Comparison of ENCODE assay signal across 28 cellular contexts in the genomic region with DNA sequence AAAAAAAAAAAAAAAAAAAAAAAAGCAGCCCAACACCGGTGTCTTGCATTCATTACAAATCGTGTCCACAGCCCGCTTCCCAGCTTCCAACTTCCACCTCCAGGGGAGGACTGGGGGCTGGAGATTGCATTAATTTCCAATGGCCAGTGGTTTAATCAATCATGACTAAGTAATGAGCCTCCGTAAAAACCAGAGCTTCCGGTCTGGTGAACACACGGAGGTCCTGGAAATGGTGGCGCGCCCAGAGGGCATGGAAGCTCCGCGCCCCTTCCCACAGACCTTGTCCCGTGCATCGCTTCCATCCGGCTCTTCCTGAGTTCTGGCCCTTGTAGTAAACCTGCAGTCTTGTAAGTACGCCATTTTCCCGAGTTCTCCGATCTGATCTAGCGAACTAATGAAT.
"Had no signal": no experiment of that assay in that cellular context is flagged by ENCODE, and none has a peak within 500 bp of the region (broad histone marks: within the 10 kb centered on the region; RNA-seq: fewer than 3 reads in every experiment).

No MANE protein-coding gene starts in this region.

- H3K9me3 ChIP-seq: esophagus muscularis mucosa, gastroesophageal sphincter had no signal

- H3K36me3 Mint-ChIP-seq: activated naive CD4-positive, alpha-beta T cell treated with anti-CD3 and anti-CD28 coated beads, Interleukin-2, amount 10 ng/mL, durations not matched to agents 7 days and 5 days; activated naive CD4-positive, alpha-beta T cell treated with anti-CD3 and anti-CD28 coated beads, Interleukin-2, amount 50 U/mL, for 72 hours; activated naive CD8-positive, alpha-beta T cell treated with anti-CD3 and anti-CD28 coated beads, Interleukin-2, amount 10 ng/mL, durations not matched to agents 7 days and 5 days had no signal

- H3K4me1 Mint-ChIP-seq: activated naive CD8-positive, alpha-beta T cell treated with anti-CD3 and anti-CD28 coated beads, Interleukin-2, amount 10 ng/mL, durations not matched to agents 7 days and 5 days had no signal

- H3K4me3 ChIP-seq: esophagus muscularis mucosa, gastroesophageal sphincter had no signal

- H3K27me3 ChIP-seq: brain microvascular endothelial cell, esophagus muscularis mucosa had no signal

- H3K27ac Mint-ChIP-seq: activated CD4-positive, alpha-beta memory T cell treated with anti-CD3 and anti-CD28 coated beads, Interleukin-2, amount 10 ng/mL, durations not matched to agents 7 days and 5 days; activated CD4-positive, alpha-beta T cell treated with anti-CD3 and anti-CD28 coated beads, Interleukin-2, amount 10 ng/mL, durations not matched to agents 7 days and 5 days; activated naive CD4-positive, alpha-beta T cell treated with anti-CD3 and anti-CD28 coated beads, Interleukin-2, amount 10 ng/mL, durations not matched to agents 7 days and 5 days; activated naive CD4-positive, alpha-beta T cell treated with anti-CD3 and anti-CD28 coated beads, Interleukin-2, amount 50 U/mL, for 72 hours; activated naive CD8-positive, alpha-beta T cell treated with anti-CD3 and anti-CD28 coated beads, Interleukin-2, amount 10 ng/mL, durations not matched to agents 7 days and 5 days; activated T-cell treated with anti-CD3 and anti-CD28 coated beads, Interleukin-2, amount 50 U/mL, for 24 hours; activated T-cell treated with anti-CD3 and anti-CD28 coated beads, Interleukin-2, amount 50 U/mL, for 72 hours; effector memory CD8-positive, alpha-beta T cell had no signal

- H3K27ac ChIP-seq: brain microvascular endothelial cell, esophagus muscularis mucosa, gastroesophageal sphincter had no signal

- H3K36me3 ChIP-seq: brain microvascular endothelial cell, esophagus muscularis mucosa, gastroesophageal sphincter had no signal

- FAIRE-seq: astrocyte, bronchial epithelial cell, colon had no signal

- H3K4me3 Mint-ChIP-seq: activated CD4-positive, alpha-beta memory T cell treated with anti-CD3 and anti-CD28 coated beads, Interleukin-2, amount 10 ng/mL, durations not matched to agents 7 days and 5 days; activated CD4-positive, alpha-beta T cell treated with anti-CD3 and anti-CD28 coated beads, Interleukin-2, amount 10 ng/mL, durations not matched to agents 7 days and 5 days; activated naive CD4-positive, alpha-beta T cell treated with anti-CD3 and anti-CD28 coated beads, Interleukin-2, amount 10 ng/mL, durations not matched to agents 7 days and 5 days; activated naive CD8-positive, alpha-beta T cell treated with anti-CD3 and anti-CD28 coated beads, Interleukin-2, amount 10 ng/mL, durations not matched to agents 7 days and 5 days; activated T-cell treated with anti-CD3 and anti-CD28 coated beads, Interleukin-2, amount 50 U/mL, for 24 hours; activated T-cell treated with anti-CD3 and anti-CD28 coated beads, Interleukin-2, amount 50 U/mL, for 72 hours; effector memory CD8-positive, alpha-beta T cell had no signal

- ATAC-seq: activated naive CD4-positive, alpha-beta T cell treated with anti-CD3 and anti-CD28 coated beads, Interleukin-2, amount 50 U/mL, for 72 hours; activated T-cell treated with anti-CD3 and anti-CD28 coated beads, Interleukin-2, amount 50 U/mL, for 72 hours; effector memory CD8-positive, alpha-beta T cell; gastroesophageal sphincter had no signal

- H3K9me3 Mint-ChIP-seq: activated CD4-positive, alpha-beta memory T cell treated with anti-CD3 and anti-CD28 coated beads, Interleukin-2, amount 10 ng/mL, durations not matched to agents 7 days and 5 days; activated CD4-positive, alpha-beta T cell treated with anti-CD3 and anti-CD28 coated beads, Interleukin-2, amount 10 ng/mL, durations not matched to agents 7 days and 5 days; activated naive CD4-positive, alpha-beta T cell treated with anti-CD3 and anti-CD28 coated beads, Interleukin-2, amount 10 ng/mL, durations not matched to agents 7 days and 5 days; activated naive CD4-positive, alpha-beta T cell treated with anti-CD3 and anti-CD28 coated beads, Interleukin-2, amount 50 U/mL, for 72 hours; activated naive CD8-positive, alpha-beta T cell treated with anti-CD3 and anti-CD28 coated beads, Interleukin-2, amount 10 ng/mL, durations not matched to agents 7 days and 5 days; activated T-cell treated with anti-CD3 and anti-CD28 coated beads, Interleukin-2, amount 50 U/mL, for 24 hours; activated T-cell treated with anti-CD3 and anti-CD28 coated beads, Interleukin-2, amount 50 U/mL, for 72 hours; effector memory CD8-positive, alpha-beta T cell had no signal

- H3K4me1 ChIP-seq: esophagus muscularis mucosa, gastroesophageal sphincter had no signal

- DNase-seq: activated CD4-positive, alpha-beta memory T cell treated with anti-CD3 and anti-CD28 coated beads, Interleukin-2, amount 10 ng/mL, durations not matched to agents 7 days and 5 days; activated CD4-positive, alpha-beta T cell treated with anti-CD3 and anti-CD28 coated beads for 1 hour; activated CD4-positive, alpha-beta T cell treated with anti-CD3 and anti-CD28 coated beads for 4 hours; activated CD4-positive, alpha-beta T cell treated with anti-CD3 and anti-CD28 coated beads, Interleukin-2, amount 10 ng/mL, durations not matched to agents 7 days and 5 days; activated CD4-positive, alpha-beta T cell treated with anti-CD3 and anti-CD28 coated beads, Interleukin-2, amount 50 U/mL, for 4 hours; activated CD8-positive, alpha-beta memory T cell treated with anti-CD3 and anti-CD28 coated beads, Interleukin-2, amount 50 U/mL, for 48 hours; activated gamma-delta T cell; activated naive CD4-positive, alpha-beta T cell; activated naive CD4-positive, alpha-beta T cell treated with anti-CD3 and anti-CD28 coated beads, Interleukin-2, amount 10 ng/mL, durations not matched to agents 7 days and 5 days; activated naive CD8-positive, alpha-beta T cell treated with anti-CD3 and anti-CD28 coated beads, Interleukin-2, amount 10 ng/mL, durations not matched to agents 7 days and 5 days; activated T-cell treated with anti-CD3 and anti-CD28 coated beads for 4 hours; activated T-cell treated with anti-CD3 and anti-CD28 coated beads, Interleukin-2, amount 50 U/mL, for 24 hours; activated T-cell treated with anti-CD3 and anti-CD28 coated beads, Interleukin-2, amount 50 U/mL, for 72 hours; anterior cingulate cortex; brain microvascular endothelial cell; cortex of kidney; dermis blood vessel endothelial cell; effector CD4-positive, alpha-beta T cell; effector memory CD8-positive, alpha-beta T cell; erythroblast; foreskin melanocyte; T-helper 2 cell had no signal
